ENCODE assay signal across 8 cellular contexts in genomic region chr14:64762044-64763034, GRCh38.
DNase-seq lines count a peak whose midpoint lies in the region; ATAC-seq lines count a peak whose summit lies in the region.

No MANE protein-coding gene starts in this region.

- CTCF ChIA-PET in activated naive CD4-positive, alpha-beta T cell treated with anti-CD3 and anti-CD28 coated beads, Interleukin-2, amount 10 ng/mL, durations not matched to agents 7 days and 5 days (lab: Charles Lee) = interaction anchor here (0.6 to 8.2 kb wide), 18 partner anchors 9 to 1308 kb away, joined by 3 to 104 read pairs (median 3); partner anchors contain the start of gene HSPA2

- H3K36me3 Mint-ChIP-seq in activated naive CD4-positive, alpha-beta T cell treated with anti-CD3 and anti-CD28 coated beads, Interleukin-2, amount 10 ng/mL, durations not matched to agents 7 days and 5 days = no peaks in the 10 kb centered on the region

- peaks cover 54% of the 10 kb centered on the region for H3K4me1 Mint-ChIP-seq in activated naive CD4-positive, alpha-beta T cell treated with anti-CD3 and anti-CD28 coated beads, Interleukin-2, amount 10 ng/mL, durations not matched to agents 7 days and 5 days

- H3K9me3 Mint-ChIP-seq in activated naive CD4-positive, alpha-beta T cell treated with anti-CD3 and anti-CD28 coated beads, Interleukin-2, amount 10 ng/mL, durations not matched to agents 7 days and 5 days = no peaks in the 10 kb centered on the region

- no peak overlapping the region for H3K27ac Mint-ChIP-seq in activated naive CD4-positive, alpha-beta T cell treated with anti-CD3 and anti-CD28 coated beads, Interleukin-2, amount 10 ng/mL, durations not matched to agents 7 days and 5 days

- H3K4me3 Mint-ChIP-seq in activated naive CD4-positive, alpha-beta T cell treated with anti-CD3 and anti-CD28 coated beads, Interleukin-2, amount 10 ng/mL, durations not matched to agents 7 days and 5 days = no peak overlapping the region

- ATAC-seq in GM19397 (IDR thresholded peaks at IDR 0.05; ENCODE audit: unreplicated experiment) (no peak), GM18909 (IDR thresholded peaks at IDR 0.05; ENCODE audit: poor library complexity, unreplicated experiment) (no peak)

- DNase-seq in activated naive CD4-positive, alpha-beta T cell treated with Interleukin-2 at 50 U/mL for 16 hours = peak; percentile 60
- no peak for DNase-seq in activated naive CD4-positive, alpha-beta T cell treated with anti-CD3 and anti-CD28 coated beads, Interleukin-2, amount 10 ng/mL, durations not matched to agents 7 days and 5 days
- DNase-seq in NCI-H526 (lab: John Stamatoyannopoulos, UW) (peak; percentile 45 to 80), globus pallidus (ENCODE audit: low spot score) (peak; percentile 51), posterior cingulate gyrus (peak in 9 of 10 donors; percentile 54 to 94 (median 65))
- peak; percentile 80 for DNase-seq in activated effector memory CD4-positive, alpha-beta T cell treated with anti-CD3 and anti-CD28 coated beads, Interleukin-2, amount 50 U/mL, for 16 hours

- intact Hi-C loops in posterior cingulate gyrus (cut with DNase I) = loop anchor here (5.0 to 10.0 kb wide), 2 partner anchors 55 to 228 kb away; no protein-coding TSS in a partner anchor

- H3K27me3 Mint-ChIP-seq in activated naive CD4-positive, alpha-beta T cell treated with anti-CD3 and anti-CD28 coated beads, Interleukin-2, amount 10 ng/mL, durations not matched to agents 7 days and 5 days = peaks cover 59% of the 10 kb centered on the region
